18 cellular contexts compared by ENCODE assay signal in the genomic region with DNA sequence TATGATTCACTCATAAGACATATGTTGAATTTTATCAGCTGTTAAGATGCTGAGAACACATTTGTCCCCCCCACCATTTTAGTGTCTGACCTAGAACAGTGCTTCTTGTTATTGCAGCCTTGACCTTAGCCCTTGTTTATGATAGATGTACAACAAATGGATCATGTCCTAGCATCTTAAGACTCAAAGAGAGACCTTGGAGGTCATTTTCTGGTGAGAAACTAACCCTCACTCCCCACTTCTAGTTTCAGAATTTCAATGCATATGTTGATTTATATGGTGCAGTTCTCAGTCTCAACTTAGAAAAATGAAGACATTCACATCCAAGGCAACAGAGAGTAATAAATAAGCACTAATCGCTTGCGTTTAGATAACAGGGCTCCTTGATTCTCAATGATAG.
DNase-seq lines count a peak whose midpoint lies in the region; ATAC-seq, FAIRE-seq and TF ChIP-seq lines count a peak whose summit lies in the region.
"Had no signal": no experiment of that assay in that cellular context is flagged by ENCODE, and none has a peak within 500 bp of the region (broad histone marks: within the 10 kb centered on the region; RNA-seq: fewer than 3 reads in every experiment).

No MANE protein-coding gene starts in this region.

- TF ChIP-seq CTCF in GM13977 (IDR thresholded peaks at IDR 0.05; ENCODE audit: extremely low read depth, insufficient read depth, missing control alignments) (no peak), Loucy (conservative IDR thresholded peaks at IDR 0.05; ENCODE audit: low read length) (no peak), GM12878 (IDR thresholded peaks at IDR 0.05 in 2 of 3, conservative IDR thresholded peaks at IDR 0.05 in 1 of 3; ENCODE audit: control insufficient read depth in 2 of 3, extremely low read depth in 1 of 3, insufficient read depth in 1 of 3, low read depth in 3 of 3, low read length in 3 of 3) (no peak), left lung (IDR thresholded peaks at IDR 0.05) (no peak), prostate gland (IDR thresholded peaks at IDR 0.05) (no peak)

- no peaks in the 10 kb centered on the region for H3F3A ChIP-seq in Loucy (ENCODE audit: low read depth)

- TF ChIP-seq RAD21 in GM12878 (IDR thresholded peaks at IDR 0.05; ENCODE audit: insufficient read depth, low read depth, low read length) = no peak

- H3K4me1 ChIP-seq in Loucy (ENCODE audit: insufficient read depth, low read length, poor library complexity, severe bottlenecking) (peaks cover 22% of the 10 kb centered on the region), GM12878 (ENCODE audit: control insufficient read depth, insufficient read depth, low read length) (no peaks in the 10 kb centered on the region), left lung (no peaks in the 10 kb centered on the region), prostate gland (replicated peaks) (no peaks in the 10 kb centered on the region)

- POLR2A ChIA-PET in GM12878 (lab: Charles Lee) = interaction anchor here (1.2 kb wide), 1 partner anchor 12 kb away, joined by 3 read pairs; no protein-coding TSS in a partner anchor

- CTCF ChIA-PET in GM12878 (lab: Yijun Ruan, JAX) = interaction anchor here (1.1 kb wide), 1 partner anchor 91 kb away, joined by 4 read pairs; no protein-coding TSS in a partner anchor

- in situ Hi-C loops in GM13977 (cut with MboI; ENCODE audit: low pct_unique_long_range_greater_than_20kb, low sequenced_read_pairs, unreplicated experiment) = no loop called here
- in situ Hi-C loops in GM12878 (cut with MboI) = no loop called here

- peaks cover 11% of the 10 kb centered on the region for H3K9me3 Mint-ChIP-seq in stimulated activated naive CD8-positive, alpha-beta T cell treated with anti-CD3 and anti-CD28 coated beads, Interleukin-15, Interleukin-2, amounts not matched to agents 100 ng/mL and 50 ng/mL, for 24 hours

- WGBS in GM12878 (ENCODE audit: insufficient coverage, insufficient replicate concordance, low lambda C conversion rate, missing lambda C conversion rate) = 38% methylated on average over 2 of the region's 2 CpGs
- 76% methylated on average over 2 of the region's 2 CpGs for WGBS in prostate gland

- RAD21 ChIA-PET in GM12878 (lab: Charles Lee; ENCODE audit: unreplicated experiment) = interaction anchor here (1.3 to 2.4 kb wide), 2 partner anchors 9 to 64 kb away, joined by 3 to 6 read pairs; no protein-coding TSS in a partner anchor

- peak overlapping the region; percentile 90 for H3K27ac Mint-ChIP-seq in stimulated activated naive CD8-positive, alpha-beta T cell treated with anti-CD3 and anti-CD28 coated beads, Interleukin-15, Interleukin-2, amounts not matched to agents 100 ng/mL and 50 ng/mL, for 24 hours
- H3K27ac Mint-ChIP-seq: CD14-positive monocyte had no signal

- FAIRE-seq in GM12878 (lab: Jason Lieb, UNC) = no peak

- DNase-seq in GM13977 (ENCODE audit: low spot score) (peak; percentile 35), GM12878 (ENCODE audit: low read depth, low spot score) (no peak), left lung (no peak), NCI-H510A treated with DMSO at 0.1 percent for 48 hours (lab: John Stamatoyannopoulos, UW) (no peak), prostate gland (ENCODE audit: low spot score) (no peak)
- DNase-seq: COR-L47; DMS153; MM.1S; NCI-H1105 treated with DMSO at 0.1 percent for 48 hours; NCI-H187 treated with DMSO at 0.1 percent for 48 hours; NCI-H69; NK-92 treated with Interleukin-12 subunit alpha and Interleukin-12 subunit beta, amount 100 ng/mL, for 24 hours; RPMI8226; SIG-M5 had no signal

- H4K20me1 ChIP-seq in Loucy (ENCODE audit: insufficient read depth, low read length, poor library complexity, severe bottlenecking) (no peaks in the 10 kb centered on the region), GM12878 (ENCODE audit: control insufficient read depth, insufficient read depth) (no peaks in the 10 kb centered on the region)

- H3K4me2 ChIP-seq in Loucy (ENCODE audit: low read depth, low read length, poor library complexity, severe bottlenecking) (peak overlapping the region; percentile 7), GM12878 (ENCODE audit: control insufficient read depth, insufficient read depth) (no peak overlapping the region)
- H3K4me2 ChIP-seq: KMS-11 had no signal

- no peaks in the 10 kb centered on the region for H3K36me3 ChIP-seq in Loucy (ENCODE audit: insufficient read depth, low read length)
- no peaks in the 10 kb centered on the region for H3K36me3 ChIP-seq in GM12878 (ENCODE audit: control insufficient read depth in 2 of 2, insufficient read depth in 2 of 2, low read length in 1 of 2)
- H3K36me3 ChIP-seq in left lung = no peaks in the 10 kb centered on the region
- H3K36me3 ChIP-seq in prostate gland = no peaks in the 10 kb centered on the region

- H3K9me2 ChIP-seq in Loucy (replicated peaks; ENCODE audit: low read depth, low read length) = no peaks in the 10 kb centered on the region

- no peaks in the 10 kb centered on the region for H3K36me3 Mint-ChIP-seq in stimulated activated naive CD8-positive, alpha-beta T cell treated with anti-CD3 and anti-CD28 coated beads, Interleukin-15, Interleukin-2, amounts not matched to agents 100 ng/mL and 50 ng/mL, for 24 hours (ENCODE audit: low read depth)
- H3K36me3 Mint-ChIP-seq: CD14-positive monocyte had no signal

- SMC1A ChIA-PET in GM12878 (lab: Charles Lee; ENCODE audit: uncharacterized antibody, unreplicated experiment) = interaction anchor here (0.9 to 1.0 kb wide), 3 partner anchors 64 to 92 kb away, joined by 3 read pairs; no protein-coding TSS in a partner anchor

- no peaks in the 10 kb centered on the region for H3K27me3 Mint-ChIP-seq in stimulated activated naive CD8-positive, alpha-beta T cell treated with anti-CD3 and anti-CD28 coated beads, Interleukin-15, Interleukin-2, amounts not matched to agents 100 ng/mL and 50 ng/mL, for 24 hours

- H3K9ac ChIP-seq in Loucy (ENCODE audit: low read depth, low read length, poor library complexity, severe bottlenecking) (no peak overlapping the region), GM12878 (ENCODE audit: control insufficient read depth, insufficient read depth, low read length) (no peak overlapping the region)
- H3K9ac ChIP-seq: KMS-11 had no signal

- TF ChIP-seq POLR2A in GM12878 (IDR thresholded peaks at IDR 0.05; ENCODE audit: low read depth, low read length) (no peak), prostate gland (IDR thresholded peaks at IDR 0.05) (no peak)

- ATAC-seq in GM12878 (peak; percentile 65), left lung (no peak)

- no peaks in the 10 kb centered on the region for H3K27me3 ChIP-seq in Loucy (ENCODE audit: insufficient read depth, low read length, poor library complexity, severe bottlenecking)
- H3K27me3 ChIP-seq in GM12878 (replicated peaks in 1 of 2; ENCODE audit: control insufficient read depth in 2 of 2, insufficient read depth in 2 of 2, low read length in 1 of 2) = no peaks in the 10 kb centered on the region
- no peaks in the 10 kb centered on the region for H3K27me3 ChIP-seq in left lung
- no peaks in the 10 kb centered on the region for H3K27me3 ChIP-seq in prostate gland (replicated peaks; ENCODE audit: insufficient read depth)

- H2AFZ ChIP-seq in Loucy (ENCODE audit: low read length) = no peak overlapping the region
- no peak overlapping the region for H2AFZ ChIP-seq in GM12878 (ENCODE audit: control insufficient read depth, low read depth, low read length)

- intact Hi-C loops in GM12878 (cut with micrococcal nuclease; ENCODE audit: unreplicated experiment) (loop anchor here (2.0 to 5.0 kb wide), 2 partner anchors 30 to 73 kb away; no protein-coding TSS in a partner anchor), left lung (cut with DNase I) (no loop called here), prostate gland (cut with DNase I) (no loop called here)

- H3K79me2 ChIP-seq in Loucy (ENCODE audit: insufficient read depth, low read length) = no peaks in the 10 kb centered on the region
- no peaks in the 10 kb centered on the region for H3K79me2 ChIP-seq in GM12878 (ENCODE audit: control insufficient read depth, insufficient read depth, low read length)

- peaks cover 45% of the 10 kb centered on the region for H3K4me1 Mint-ChIP-seq in stimulated activated naive CD8-positive, alpha-beta T cell treated with anti-CD3 and anti-CD28 coated beads, Interleukin-15, Interleukin-2, amounts not matched to agents 100 ng/mL and 50 ng/mL, for 24 hours (ENCODE audit: low read depth)
- H3K4me1 Mint-ChIP-seq: CD14-positive monocyte had no signal

- H3K9me3 ChIP-seq in Loucy (ENCODE audit: insufficient read depth, low read depth, low read length) (peaks cover 15% of the 10 kb centered on the region; the same call in 1 of the 2 replicates), GM12878 (replicated peaks; ENCODE audit: control insufficient read depth, insufficient read depth, low read length) (peaks cover 1% of the 10 kb centered on the region; the same call in 1 of the 3 replicates), left lung (peaks cover 0 to 16% of the 10 kb centered on the region in 2 donors), prostate gland (no peaks in the 10 kb centered on the region)

- H3K4me3 ChIP-seq in Loucy (ENCODE audit: low read length, poor library complexity, severe bottlenecking) = no peak overlapping the region
- no peak overlapping the region for H3K4me3 ChIP-seq in GM12878
- H3K4me3 ChIP-seq in left lung = no peak overlapping the region
- no peak overlapping the region for H3K4me3 ChIP-seq in prostate gland

- H3K4me3 Mint-ChIP-seq in stimulated activated naive CD8-positive, alpha-beta T cell treated with anti-CD3 and anti-CD28 coated beads, Interleukin-15, Interleukin-2, amounts not matched to agents 100 ng/mL and 50 ng/mL, for 24 hours = peak overlapping the region; percentile 30
- H3K4me3 Mint-ChIP-seq: CD14-positive monocyte had no signal

- peak in 1 of 2 experiments; percentile 41; a peak in 2 of 4 replicates for TF ChIP-seq EP300 in GM12878 (IDR thresholded peaks at IDR 0.05; ENCODE audit: borderline replicate concordance in 1 of 2, control insufficient read depth in 1 of 2, low read depth in 2 of 2, low read length in 2 of 2)

- H3K27ac ChIP-seq in GM12878 (ENCODE audit: control insufficient read depth, insufficient read depth) (no peak overlapping the region), left lung (no peak overlapping the region), prostate gland (no peak overlapping the region)
- H3K27ac ChIP-seq: KMS-11 had no signal

- no TSS peak for BruUV-seq in GM12878 (replicated peaks; lab: Mats Ljungman, UMichigan)

TF ChIP-seq in GM12878, 131 proteins besides CTCF, POLR2A, EP300 and RAD21 (continues in another document):
- TF ChIP-seq NR2F1 (conservative IDR thresholded peaks at IDR 0.05) (peak; percentile 96), IRF4 (IDR thresholded peaks at IDR 0.05; ENCODE audit: low read depth, low read length) (peak; percentile 53; the same call in 1 of the 2 replicates)
